In genomic region chr10:102384606-102385429, GRCh38 we compare ENCODE assay signal across 12 cellular contexts. TPM values are rescaled to one million over a fixed set of nuclear protein-coding genes. Genes with fewer than 3 reads are reported as not detected.
DNase-seq lines count a peak whose midpoint lies in the region; ATAC-seq and TF ChIP-seq lines count a peak whose summit lies in the region.
"Had no signal": no experiment of that assay in that cellular context is flagged by ENCODE, and none has a peak within 500 bp of the region (broad histone marks: within the 10 kb centered on the region; RNA-seq: fewer than 3 reads in every experiment).

No MANE protein-coding gene starts in this region.

- DNase-seq in Right ventricle myocardium inferior (ENCODE audit: missing footprints) (no peak), right atrium auricular region (ENCODE audit: low spot score) (no peak), left lung (no peak)
- no peak for DNase-seq in stimulated activated CD4-positive, alpha-beta T cell treated with anti-CD3 and anti-CD28 coated beads, Interleukin-4, amount 100 ng/mL, for 1 hour
- DNase-seq: activated CD8-positive, alpha-beta memory T cell treated with anti-CD3 and anti-CD28 coated beads, Interleukin-2, amount 10 ng/mL, durations not matched to agents 7 days and 5 days; NCI-H146; stimulated activated CD4-positive, alpha-beta T cell treated with anti-CD3 and anti-CD28 coated beads, Interleukin-2, amount 100 ng/mL, for 48 hours; thyroid gland had no signal

- H3K4me3 ChIP-seq in right atrium auricular region (no peak overlapping the region), left lung (no peak overlapping the region), subcutaneous abdominal adipose tissue (ENCODE audit: low read depth in 1 of 5, low read length in 5 of 5) (no peak overlapping the region)
- H3K4me3 ChIP-seq: thyroid gland had no signal

- H3K27me3 ChIP-seq in right atrium auricular region: no peaks in the 10 kb centered on the region
- H3K27me3 ChIP-seq in left lung: no peaks in the 10 kb centered on the region
- no peaks in the 10 kb centered on the region for H3K27me3 ChIP-seq in subcutaneous abdominal adipose tissue (ENCODE audit: control insufficient read depth in 5 of 5, insufficient read depth in 4 of 5, low read length in 5 of 5)
- H3K27me3 ChIP-seq: thyroid gland had no signal

- H3K4me1 ChIP-seq in right atrium auricular region (no peaks in the 10 kb centered on the region), left lung (peaks cover 7 to 17% of the 10 kb centered on the region in 2 donors), subcutaneous abdominal adipose tissue (ENCODE audit: control insufficient read depth in 5 of 5, insufficient read depth in 5 of 5, low read length in 5 of 5) (peaks cover 5 to 16% (median 13%) of the 10 kb centered on the region in 5 donors)
- H3K4me1 ChIP-seq: thyroid gland had no signal

- peak overlapping the region in 1 of 5 donors; percentile 17 for H3K9ac ChIP-seq in subcutaneous abdominal adipose tissue (ENCODE audit: low read length in 5 of 5)

- peak; percentile 72 for ATAC-seq in Right ventricle myocardium inferior
- no peak for ATAC-seq in activated T-helper 17 cell treated with anti-CD3 and anti-CD28 coated beads, Interleukin-2, amount 50 U/mL, for 72 hours (replicated peaks)
- peak; percentile 84 for ATAC-seq in left lung
- no peak for ATAC-seq in GM18858 (IDR thresholded peaks at IDR 0.05; ENCODE audit: unreplicated experiment)
- no peak for ATAC-seq in GM18867 (IDR thresholded peaks at IDR 0.05; ENCODE audit: unreplicated experiment)
- ATAC-seq: activated CD8-positive, alpha-beta memory T cell treated with anti-CD3 and anti-CD28 coated beads, Interleukin-2, amount 10 ng/mL, durations not matched to agents 7 days and 5 days had no signal

- no peak overlapping the region for H3K4me3 Mint-ChIP-seq in activated T-helper 17 cell treated with anti-CD3 and anti-CD28 coated beads, Interleukin-2, amount 50 U/mL, for 72 hours
- H3K4me3 Mint-ChIP-seq: activated CD8-positive, alpha-beta memory T cell treated with anti-CD3 and anti-CD28 coated beads, Interleukin-2, amount 10 ng/mL, durations not matched to agents 7 days and 5 days had no signal

- peaks cover 5% of the 10 kb centered on the region for H3K4me1 Mint-ChIP-seq in activated T-helper 17 cell treated with anti-CD3 and anti-CD28 coated beads, Interleukin-2, amount 50 U/mL, for 72 hours
- H3K4me1 Mint-ChIP-seq: activated CD8-positive, alpha-beta memory T cell treated with anti-CD3 and anti-CD28 coated beads, Interleukin-2, amount 10 ng/mL, durations not matched to agents 7 days and 5 days had no signal

- H3K9me3 ChIP-seq in right atrium auricular region (no peaks in the 10 kb centered on the region), left lung (no peaks in the 10 kb centered on the region), subcutaneous abdominal adipose tissue (ENCODE audit: control insufficient read depth in 5 of 5, low read length in 5 of 5) (no peaks in the 10 kb centered on the region)
- H3K9me3 ChIP-seq: thyroid gland had no signal

- H3K27ac Mint-ChIP-seq in activated T-helper 17 cell treated with anti-CD3 and anti-CD28 coated beads, Interleukin-2, amount 50 U/mL, for 72 hours: peak overlapping the region; percentile 11
- H3K27ac Mint-ChIP-seq: activated CD8-positive, alpha-beta memory T cell treated with anti-CD3 and anti-CD28 coated beads, Interleukin-2, amount 10 ng/mL, durations not matched to agents 7 days and 5 days had no signal

- H3K36me3 ChIP-seq in right atrium auricular region (peaks cover 33% of the 10 kb centered on the region), left lung (peaks cover under 1 to 38% of the 10 kb centered on the region in 2 donors), subcutaneous abdominal adipose tissue (ENCODE audit: control insufficient read depth in 5 of 5, insufficient read depth in 5 of 5, low read length in 5 of 5) (peaks cover 0 to 33% (median 31%) of the 10 kb centered on the region in 5 donors)

- H3K27ac ChIP-seq in right atrium auricular region (no peak overlapping the region), left lung (peak overlapping the region; percentile 44 to 46), subcutaneous abdominal adipose tissue (ENCODE audit: low read depth, low read length) (peak overlapping the region; percentile 65)
- H3K27ac ChIP-seq: thyroid gland had no signal

- H3K9me3 Mint-ChIP-seq in activated T-helper 17 cell treated with anti-CD3 and anti-CD28 coated beads, Interleukin-2, amount 50 U/mL, for 72 hours: no peaks in the 10 kb centered on the region

- H3K36me3 Mint-ChIP-seq in activated T-helper 17 cell treated with anti-CD3 and anti-CD28 coated beads, Interleukin-2, amount 50 U/mL, for 72 hours (ENCODE audit: low read depth): peaks cover 31% of the 10 kb centered on the region

- TF ChIP-seq CTCF in right atrium auricular region (IDR thresholded peaks at IDR 0.05) (no peak), left lung (IDR thresholded peaks at IDR 0.05) (no peak)

- no peaks in the 10 kb centered on the region for H3K27me3 Mint-ChIP-seq in activated T-helper 17 cell treated with anti-CD3 and anti-CD28 coated beads, Interleukin-2, amount 50 U/mL, for 72 hours
- H3K27me3 Mint-ChIP-seq: activated CD8-positive, alpha-beta memory T cell treated with anti-CD3 and anti-CD28 coated beads, Interleukin-2, amount 10 ng/mL, durations not matched to agents 7 days and 5 days had no signal

- intact Hi-C loops in Right ventricle myocardium inferior (cut with DNase I) (no loop called here), left lung (cut with DNase I) (no loop called here)

RNA-seq across cellular contexts. Expression of gene NFKB2, which starts 10.7 kb away (rescaled TPM):
- total RNA-seq in Right ventricle myocardium inferior (15.1 TPM), right atrium auricular region (10 to 100 TPM in 1 of 2 donors, 1 to 10 TPM in 1; 7.3 to 15.6 TPM), left lung (10 to 100 TPM; 37.0 to 50.2 TPM)
- 100 to 1,000 TPM; 192 to 372 TPM for total RNA-seq in activated T-helper 17 cell treated with anti-CD3 and anti-CD28 coated beads, Interleukin-2, amount 50 U/mL, for 72 hours

RNA-seq across cellular contexts. Expression of gene PSD, which starts 33.8 kb away (rescaled TPM):
- total RNA-seq in Right ventricle myocardium inferior (0.49 TPM), right atrium auricular region (1 to 10 TPM; 2.2 to 9.7 TPM), left lung (1 to 10 TPM; 1.4 to 5.4 TPM)
- total RNA-seq in activated T-helper 17 cell treated with anti-CD3 and anti-CD28 coated beads, Interleukin-2, amount 50 U/mL, for 72 hours: 1 to 10 TPM; 3.0 to 8.0 TPM

RNA-seq across cellular contexts. Expression of gene FBXL15, which starts 35.8 kb away (rescaled TPM):
- 8.4 TPM for total RNA-seq in Right ventricle myocardium inferior
- total RNA-seq in right atrium auricular region: 10 to 100 TPM; 16.6 to 21.3 TPM
- total RNA-seq in activated T-helper 17 cell treated with anti-CD3 and anti-CD28 coated beads, Interleukin-2, amount 50 U/mL, for 72 hours: 10 to 100 TPM; 12.6 to 15.4 TPM
- 10 to 100 TPM; 17.4 to 18.7 TPM for total RNA-seq in left lung

RNA-seq across cellular contexts. Expression of gene CUEDC2, which starts 47.6 kb away (rescaled TPM):
- 84.5 TPM for total RNA-seq in Right ventricle myocardium inferior
- total RNA-seq in right atrium auricular region: 10 to 100 TPM; 79.1 to 87.1 TPM
- 10 to 100 TPM; 53.3 to 58.5 TPM for total RNA-seq in activated T-helper 17 cell treated with anti-CD3 and anti-CD28 coated beads, Interleukin-2, amount 50 U/mL, for 72 hours
- 10 to 100 TPM; 47.0 to 48.2 TPM for total RNA-seq in left lung

Comparison
In these comparisons a context has a peak if more than half of its experiments do, and no peak if none do; other contexts are left out.
1. ATAC-seq: peak in Right ventricle myocardium inferior (single experiment) and left lung (single experiment); none in activated T-helper 17 cell treated with anti-CD3 and anti-CD28 coated beads, Interleukin-2, amount 50 U/mL, for 72 hours (single experiment), GM18858 (single experiment) and GM18867 (single experiment).
2. H3K27ac ChIP-seq: peak in left lung (2 of 2) and subcutaneous abdominal adipose tissue (single experiment); none in right atrium auricular region (0 of 2).